ENCODE assay signal across 11 cellular contexts in genomic region chr7:150365673-150366398, GRCh38. TPM values are rescaled to one million over a fixed set of nuclear protein-coding genes. Genes with fewer than 3 reads are reported as not detected.
DNase-seq lines count a peak whose midpoint lies in the region; ATAC-seq, FAIRE-seq and TF ChIP-seq lines count a peak whose summit lies in the region.
"Had no signal": no experiment of that assay in that cellular context is flagged by ENCODE, and none has a peak within 500 bp of the region (broad histone marks: within the 10 kb centered on the region; RNA-seq: fewer than 3 reads in every experiment).

No MANE protein-coding gene starts in this region.

- no peak for TF ChIP-seq CTCF in HL-60 (IDR thresholded peaks at IDR 0.05; ENCODE audit: insufficient read depth, low read length)
- no peak for TF ChIP-seq CTCF in lower lobe of right lung (IDR thresholded peaks at IDR 0.05)
- TF ChIP-seq CTCF in SK-N-SH (IDR thresholded peaks at IDR 0.05): no peak

- H4K20me1 ChIP-seq in SK-N-SH (ENCODE audit: insufficient read depth): no peaks in the 10 kb centered on the region

- H3K27me3 ChIP-seq in HL-60 (ENCODE audit: insufficient read depth, poor library complexity, severe bottlenecking): no peaks in the 10 kb centered on the region
- no peaks in the 10 kb centered on the region for H3K27me3 ChIP-seq in lower lobe of right lung (ENCODE audit: low read depth)
- no peaks in the 10 kb centered on the region for H3K27me3 ChIP-seq in SK-N-SH (ENCODE audit: insufficient read depth)
- H3K27me3 ChIP-seq: body of pancreas had no signal

- intact Hi-C loops in lower lobe of right lung (cut with DNase I): no loop called here

- H2AFZ ChIP-seq in SK-N-SH (ENCODE audit: low read depth): no peak overlapping the region

- no peak overlapping the region for H3K4me2 ChIP-seq in SK-N-SH

- H3F3A ChIP-seq in SK-N-SH (replicated peaks; ENCODE audit: insufficient read depth): peaks cover 10% of the 10 kb centered on the region

- peaks cover 11% of the 10 kb centered on the region for H3K36me3 ChIP-seq in lower lobe of right lung
- peaks cover 0 to 6% of the 10 kb centered on the region in 2 experiments for H3K36me3 ChIP-seq in SK-N-SH (replicated peaks in 1 of 2; ENCODE audit: control insufficient read depth in 1 of 2, insufficient read depth in 2 of 2, low read length in 1 of 2)

- ATAC-seq in lower lobe of right lung: no peak
- ATAC-seq: body of pancreas had no signal

- no peaks in the 10 kb centered on the region for H3K9me2 ChIP-seq in SK-N-SH

- peaks cover 29% of the 10 kb centered on the region for H3K4me1 ChIP-seq in lower lobe of right lung
- peaks cover 23 to 24% of the 10 kb centered on the region in 2 experiments for H3K4me1 ChIP-seq in SK-N-SH (ENCODE audit: control insufficient read depth in 1 of 2, insufficient read depth in 2 of 2, low read depth in 1 of 2, low read length in 1 of 2)

- H3K9ac ChIP-seq in SK-N-SH: no peak overlapping the region

- DNase-seq in HL-60 (ENCODE audit: low read depth in 1 of 2, low spot score in 1 of 2) (peak in 1 of 2 experiments; percentile 66), SKM-1 treated with dmso at 0.1 percent for 144 hours (lab: John Stamatoyannopoulos, UW; ENCODE audit: unreplicated experiment) (peak; percentile 77), lower lobe of right lung (no peak), NCI-H146 (lab: John Stamatoyannopoulos, UW) (no peak), putamen (ENCODE audit: low spot score) (no peak), NCI-H82 treated with DMSO at 0.1 percent for 48 hours (lab: John Stamatoyannopoulos, UW; ENCODE audit: unreplicated experiment) (no peak), SK-N-SH (no peak)
- DNase-seq: body of pancreas had no signal

- H3K79me2 ChIP-seq in SK-N-SH (ENCODE audit: insufficient read depth): peaks cover 23% of the 10 kb centered on the region

- no peak for TF ChIP-seq RAD21 in SK-N-SH (IDR thresholded peaks at IDR 0.05; ENCODE audit: low read length)

- FAIRE-seq in A204.1 (lab: Jason Lieb, UNC): peak; percentile 9
- FAIRE-seq: HTR-8/SVneo had no signal

- WGBS in SK-N-SH (ENCODE audit: low lambda C conversion rate): 82% methylated on average over 5 of the region's 5 CpGs

- CTCF ChIA-PET in SK-N-SH (lab: Yijun Ruan, JAX): interaction anchor here (0.9 to 7.4 kb wide), 8 partner anchors 9 to 80 kb away, joined by 3 to 57 read pairs (median 3); no protein-coding TSS in a partner anchor

- H3K4me3 ChIP-seq in HL-60 (replicated peaks; ENCODE audit: insufficient read depth, low read length) (no peak overlapping the region), lower lobe of right lung (no peak overlapping the region), SK-N-SH (ENCODE audit: low read depth in 2 of 2, low read length in 1 of 2) (no peak overlapping the region)
- H3K4me3 ChIP-seq: body of pancreas, lung had no signal

- H3K9me3 ChIP-seq in lower lobe of right lung: no peaks in the 10 kb centered on the region
- no peaks in the 10 kb centered on the region for H3K9me3 ChIP-seq in SK-N-SH
- H3K9me3 ChIP-seq: body of pancreas had no signal

- POLR2A ChIA-PET in SK-N-SH (lab: Yijun Ruan, JAX): interaction anchor here (0.8 kb wide), 1 partner anchor 40 kb away, joined by 4 read pairs; a partner anchor contains a TSS

- H3K27ac ChIP-seq in HL-60 (replicated peaks): peak overlapping the region; percentile 100
- peak overlapping the region; percentile 20 for H3K27ac ChIP-seq in lower lobe of right lung
- no peak overlapping the region for H3K27ac ChIP-seq in SK-N-SH (ENCODE audit: low read depth in 2 of 2, low read length in 1 of 2)

- no peak for TF ChIP-seq EP300 in SK-N-SH (IDR thresholded peaks at IDR 0.05; ENCODE audit: borderline replicate concordance in 1 of 2, low read depth in 1 of 2, low read length in 1 of 2)

TF ChIP-seq in SK-N-SH, 30 proteins besides CTCF, POLR2A, EP300 and RAD21:
- no peak for TF ChIP-seq ELF1 (IDR thresholded peaks at IDR 0.05)
- no peak for TF ChIP-seq REST (IDR thresholded peaks at IDR 0.05; ENCODE audit: low read depth, low read length)
- no peak for TF ChIP-seq NFIC (IDR thresholded peaks at IDR 0.05; ENCODE audit: borderline replicate concordance)
- TF ChIP-seq EZH2phosphoT487 (IDR thresholded peaks at IDR 0.05; ENCODE audit: borderline replicate concordance, low read depth): no peak
- no peak for TF ChIP-seq GABPA (IDR thresholded peaks at IDR 0.05; ENCODE audit: low read depth)
- TF ChIP-seq GATA2 (CRISPR knock-in tag; IDR thresholded peaks at IDR 0.05): no peak
- TF ChIP-seq YY1 (IDR thresholded peaks at IDR 0.05; ENCODE audit: low read depth): no peak

RNA-seq across cellular contexts. Expression of gene REPIN1, which starts 2.8 kb away (rescaled TPM):
- total RNA-seq in lower lobe of right lung: 86.0 TPM
- polyA plus RNA-seq in SK-N-SH (2012; rRNA removed): 87.5 and 91.6 TPM in 2 replicates
- polyA plus RNA-seq in SK-N-SH (2012; cell fraction: cytosol; rRNA removed): 49.6 and 70.3 TPM in 2 replicates
- polyA plus RNA-seq in SK-N-SH (2012; cell fraction: nucleus; rRNA removed): 254 and 314 TPM in 2 replicates

RNA-seq across cellular contexts. Expression of gene ZNF775, which starts 13.3 kb away (rescaled TPM):
- total RNA-seq in lower lobe of right lung: 4.5 TPM
- 4.6 and 5.0 TPM in 2 replicates for polyA plus RNA-seq in SK-N-SH (2012; rRNA removed)
- polyA plus RNA-seq in SK-N-SH (2012; cell fraction: cytosol; rRNA removed): 2.3 and 3.7 TPM in 2 replicates
- polyA plus RNA-seq in SK-N-SH (2012; cell fraction: nucleus; rRNA removed): 6.9 and 9.8 TPM in 2 replicates

RNA-seq across cellular contexts. Expression of gene RARRES2, which starts 24.4 kb away (rescaled TPM):
- 144 TPM for total RNA-seq in lower lobe of right lung
- polyA plus RNA-seq in SK-N-SH (2012; rRNA removed): 0.26 and 0.43 TPM in 2 replicates
- polyA plus RNA-seq in SK-N-SH (2012; cell fraction: cytosol; rRNA removed): 0.21 and 0.24 TPM in 2 replicates
- 0.34 and 0.43 TPM in 2 replicates for polyA plus RNA-seq in SK-N-SH (2012; cell fraction: nucleus; rRNA removed)

RNA-seq across cellular contexts. Expression of gene ACTR3C, which starts 42.5 kb away (rescaled TPM):
- total RNA-seq in lower lobe of right lung: 18.6 TPM
- 0.16 and 0.35 TPM in 2 replicates for polyA plus RNA-seq in SK-N-SH (2012; rRNA removed)
- polyA plus RNA-seq in SK-N-SH (2012; cell fraction: cytosol; rRNA removed): 0.24 and 0.31 TPM in 2 replicates
- polyA plus RNA-seq in SK-N-SH (2012; cell fraction: nucleus; rRNA removed): 0.29 and 0.37 TPM in 2 replicates

RNA-seq across cellular contexts. Expression of gene LRRC61, which starts 42.7 kb away (rescaled TPM):
- 16.2 TPM for total RNA-seq in lower lobe of right lung
- 0.93 and 0.99 TPM in 2 replicates for polyA plus RNA-seq in SK-N-SH (2012; rRNA removed)
- 0.41 and 1.00 TPM in 2 replicates for polyA plus RNA-seq in SK-N-SH (2012; cell fraction: cytosol; rRNA removed)
- 0.73 and 1.2 TPM in 2 replicates for polyA plus RNA-seq in SK-N-SH (2012; cell fraction: nucleus; rRNA removed)

Comparison
In these comparisons a context has a peak if more than half of its experiments do, and no peak if none do; other contexts are left out.
1. H3K27ac ChIP-seq: peak in HL-60 (single experiment) and lower lobe of right lung (single experiment); none in SK-N-SH (0 of 2).